Comparison of ENCODE assay signal across 8 cellular contexts in the genomic region with DNA sequence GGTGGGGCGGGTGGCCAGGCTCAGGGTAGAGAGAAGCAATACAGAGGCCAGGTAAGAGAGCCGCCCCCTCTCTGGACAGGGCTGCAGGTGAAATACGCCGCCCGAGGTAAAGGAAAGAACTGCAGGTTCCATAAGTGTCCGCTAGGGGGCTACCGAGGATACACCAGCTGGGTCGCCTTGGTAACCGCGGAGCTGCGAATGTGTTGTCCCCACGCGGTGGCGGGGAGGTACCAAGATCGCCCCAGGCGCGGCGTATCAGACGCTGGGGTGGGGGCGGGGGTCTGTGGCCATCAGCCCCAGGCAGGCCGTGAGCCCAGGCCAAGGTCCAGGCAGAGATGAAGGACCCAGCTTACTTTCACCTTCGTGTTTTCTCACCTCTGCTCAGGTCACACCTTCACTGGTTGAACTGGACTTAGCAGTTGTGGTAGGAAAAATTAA. TPM values are rescaled to one million over a fixed set of nuclear protein-coding genes. Genes with fewer than 3 reads are reported as not detected.
DNase-seq lines count a peak whose midpoint lies in the region; ATAC-seq and TF ChIP-seq lines count a peak whose summit lies in the region.

No MANE protein-coding gene starts in this region.

- H3K27me3 ChIP-seq in CD4-positive, alpha-beta memory T cell (ENCODE audit: insufficient read depth, low read length), result no peaks in the 10 kb centered on the region
- H3K27me3 ChIP-seq in OCI-LY3 (ENCODE audit: low read depth, low read length) (no peaks in the 10 kb centered on the region), muscle layer of duodenum (ENCODE audit: low read depth, low read length) (no peaks in the 10 kb centered on the region)

- no peaks in the 10 kb centered on the region for H3K27me3 Mint-ChIP-seq in CD4-positive, alpha-beta memory T cell

- H3K9me3 ChIP-seq in CD4-positive, alpha-beta memory T cell (ENCODE audit: control insufficient read depth in 1 of 2, low read length in 2 of 2), result no peaks in the 10 kb centered on the region
- H3K9me3 ChIP-seq in OCI-LY3 (ENCODE audit: insufficient read depth, low read length) (no peaks in the 10 kb centered on the region), muscle layer of duodenum (ENCODE audit: control insufficient read depth in 1 of 2, low read length in 2 of 2) (no peaks in the 10 kb centered on the region)

- H3K27ac ChIP-seq in CD4-positive, alpha-beta memory T cell (ENCODE audit: low read depth, low read length), result no peak overlapping the region
- H3K27ac ChIP-seq in OCI-LY3 (ENCODE audit: low read length) (no peak overlapping the region), muscle layer of duodenum (ENCODE audit: low read length) (no peak overlapping the region)

- CTCF ChIA-PET in CD4-positive, alpha-beta memory T cell (lab: Charles Lee; ENCODE audit: partially characterized antibody), result interaction anchor here (0.6 to 15.6 kb wide), 39 partner anchors 9 to 601 kb away, joined by 3 to 414 read pairs (median 3); a partner anchor contains a TSS

- peak overlapping the region; percentile 85 for H3K4me2 ChIP-seq in OCI-LY3 (ENCODE audit: low read length)

- peaks cover 6 to 8% (median 7%) of the 10 kb centered on the region in 4 donors for H3K4me1 Mint-ChIP-seq in CD4-positive, alpha-beta memory T cell

- 0 out of 2 replicates have a peak overlapping the region, but pooled peaks have one; percentile 75 for H2AFZ ChIP-seq in OCI-LY3 (ENCODE audit: low read depth, low read length)

- H3K79me2 ChIP-seq in OCI-LY3 (ENCODE audit: low read length), result no peaks in the 10 kb centered on the region

- H3K4me3 ChIP-seq in CD4-positive, alpha-beta memory T cell (ENCODE audit: low read length in 2 of 2), result peak overlapping the region in 1 of 2 donors; percentile 40
- peak overlapping the region; percentile 3; the same call in 1 of the 2 replicates for H3K4me3 ChIP-seq in Jurkat, Clone E6-1 (ENCODE audit: low read length)
- H3K4me3 ChIP-seq in OCI-LY3 (ENCODE audit: low read length) (peak overlapping the region; percentile 72), muscle layer of duodenum (ENCODE audit: low read depth in 1 of 2, low read length in 2 of 2) (peak overlapping the region; percentile 18 to 48)

- no peaks in the 10 kb centered on the region for H3K9me3 Mint-ChIP-seq in CD4-positive, alpha-beta memory T cell

- intact Hi-C loops in CD4-positive, alpha-beta memory T cell (cut with micrococcal nuclease), result loop anchor here (1.0 kb wide), 2 partner anchors 10 to 124 kb away; no protein-coding TSS in a partner anchor

- H3K27ac Mint-ChIP-seq in CD4-positive, alpha-beta memory T cell, result peak overlapping the region in 6 of 7 donors; percentile 71 to 95 (median 88)

- no peaks in the 10 kb centered on the region for H4K20me1 ChIP-seq in OCI-LY3 (ENCODE audit: insufficient read depth, low read length)

- DNase-seq in CD4-positive, alpha-beta memory T cell, result peak; percentile 85 to 89 (median 86)
- DNase-seq in Jurkat, Clone E6-1 (ENCODE audit: low read depth, low spot score), result peak; percentile 86
- DNase-seq in activated CD8-positive, alpha-beta memory T cell treated with anti-CD3 and anti-CD28 coated beads, Interleukin-2, amount 50 U/mL, for 48 hours, result peak; percentile 90
- peak; percentile 93 for DNase-seq in epidermal melanocyte (ENCODE audit: insufficient read length, low spot score)
- DNase-seq in stimulated activated CD8-positive, alpha-beta memory T cell treated with anti-CD3 and anti-CD28 coated beads, Interleukin-4, amount 100 ng/mL, for 48 hours, result peak; percentile 89

- POLR2A ChIA-PET in CD4-positive, alpha-beta memory T cell (lab: Charles Lee; ENCODE audit: partially characterized antibody), result interaction anchor here (1.0 to 1.1 kb wide), 4 partner anchors 19 to 588 kb away, joined by 3 to 4 read pairs (median 3); a partner anchor contains a TSS

- peak; percentile 79 for ATAC-seq in GM21360 (IDR thresholded peaks at IDR 0.05; ENCODE audit: unreplicated experiment)

- H3K9ac ChIP-seq in OCI-LY3 (ENCODE audit: low read length), result peak overlapping the region; percentile 33

- peaks cover 9% of the 10 kb centered on the region for H3K4me1 ChIP-seq in CD4-positive, alpha-beta memory T cell (ENCODE audit: insufficient read depth, low read length)
- H3K4me1 ChIP-seq in OCI-LY3 (ENCODE audit: low read length), result peaks cover 19% of the 10 kb centered on the region
- H3K4me1 ChIP-seq in muscle layer of duodenum (ENCODE audit: control insufficient read depth in 1 of 2, insufficient read depth in 2 of 2, low read length in 2 of 2), result peaks cover 0 to 7% of the 10 kb centered on the region in 2 donors

- TF ChIP-seq CTCF in OCI-LY3 (IDR thresholded peaks at IDR 0.05; ENCODE audit: low read depth, low read length), result peak; percentile 98

- peak overlapping the region; percentile 31 to 78 (median 50) for H3K4me3 Mint-ChIP-seq in CD4-positive, alpha-beta memory T cell

- no peaks in the 10 kb centered on the region for H3K36me3 Mint-ChIP-seq in CD4-positive, alpha-beta memory T cell

- no peaks in the 10 kb centered on the region for H3K36me3 ChIP-seq in CD4-positive, alpha-beta memory T cell (ENCODE audit: insufficient read depth, low read length)
- no peaks in the 10 kb centered on the region for H3K36me3 ChIP-seq in OCI-LY3 (replicated peaks; ENCODE audit: low read depth, low read length)
- H3K36me3 ChIP-seq in muscle layer of duodenum (ENCODE audit: control insufficient read depth in 1 of 2, insufficient read depth in 2 of 2, low read length in 2 of 2), result no peaks in the 10 kb centered on the region

RNA-seq across cellular contexts. Expression of a gene that starts 18.4 kb away (rescaled TPM):
- 10 to 100 TPM; 53.6 to 55.3 TPM for total RNA-seq in CD4-positive, alpha-beta memory T cell
- polyA plus RNA-seq in CD4-positive, alpha-beta memory T cell, result 10 to 100 TPM; 20.2 to 26.4 TPM
- 22.2 TPM for polyA plus RNA-seq in Jurkat, Clone E6-1 (2012; ENCODE audit: insufficient read depth, insufficient read length)
